8 cellular contexts compared by ENCODE assay signal in genomic region chr19:57499680-57500395, GRCh38. TPM values are rescaled to one million over a fixed set of nuclear protein-coding genes. Genes with fewer than 3 reads are reported as not detected.
A peak's percentile ranks its signal among the peaks of the same experiment; 100 is the strongest.
DNase-seq lines count a peak whose midpoint lies in the region; ATAC-seq, FAIRE-seq and TF ChIP-seq lines count a peak whose summit lies in the region.
"Not testable (repeated sequence)": the region's sequence is repeated elsewhere in the genome, so short reads cannot be mapped to it uniquely, and the experiment has no call there.

Gene ZNF773, plus strand, starts transcription at chr19:57499938. Its CDS starts 143 bp downstream, at chr19:57500081.

- in situ Hi-C loops in GM18951 (cut with MboI; ENCODE audit: low sequenced_read_pairs, unreplicated experiment): not testable (repeated sequence)

- not testable (repeated sequence) for H4K20me1 ChIP-seq in keratinocyte (ENCODE audit: control insufficient read depth, extremely low read depth, insufficient read depth, low read length)

- H3K79me2 ChIP-seq in keratinocyte (ENCODE audit: control insufficient read depth, insufficient read depth, low read length): peaks cover 34% of the 10 kb centered on the region

- H3K27ac ChIP-seq in keratinocyte (ENCODE audit: control insufficient read depth, insufficient read depth, low read length): peak within 1 kb of the TSS; percentile 56

- not testable (repeated sequence) for H3K27me3 Mint-ChIP-seq in central memory CD8-positive, alpha-beta T cell

- H3K9me3 ChIP-seq in keratinocyte (ENCODE audit: control insufficient read depth, low read depth, low read length): not testable (repeated sequence)

- peak; percentile 99 for ATAC-seq in HG03175 (IDR thresholded peaks at IDR 0.05; ENCODE audit: unreplicated experiment)
- ATAC-seq in central memory CD8-positive, alpha-beta T cell (replicated peaks; ENCODE audit: extremely low read depth, poor library complexity, severe bottlenecking): peak; percentile 98

- peak within 1 kb of the TSS; percentile 70 to 79 (median 76) for H3K4me3 ChIP-seq in keratinocyte (ENCODE audit: control insufficient read depth in 2 of 3, extremely low read depth in 1 of 3, insufficient read depth in 2 of 3, low read depth in 1 of 3, low read length in 3 of 3)

- not testable (repeated sequence) for H3K4me1 ChIP-seq in keratinocyte (ENCODE audit: control insufficient read depth, extremely low read depth, insufficient read depth, low read length)

- H3K4me1 Mint-ChIP-seq in central memory CD8-positive, alpha-beta T cell: peaks cover 40% of the 10 kb centered on the region

- peak; percentile 91 for TF ChIP-seq POLR2A in GM18951 (IDR thresholded peaks at IDR 0.05; ENCODE audit: extremely low read depth, insufficient read depth, insufficient read length)

- peak within 1 kb of the TSS; percentile 71 for H2AFZ ChIP-seq in keratinocyte (ENCODE audit: control insufficient read depth, low read length)

- not testable (repeated sequence) for H3K36me3 ChIP-seq in keratinocyte (ENCODE audit: control insufficient read depth in 2 of 2, extremely low read depth in 1 of 2, insufficient read depth in 2 of 2, low read length in 2 of 2)

- peak within 1 kb of the TSS; percentile 46 for H3K4me3 Mint-ChIP-seq in central memory CD8-positive, alpha-beta T cell

- peaks cover 20% of the 10 kb centered on the region for H3K36me3 Mint-ChIP-seq in central memory CD8-positive, alpha-beta T cell (ENCODE audit: insufficient read depth)

- TF ChIP-seq CTCF in keratinocyte (optimal IDR thresholded peaks at IDR 0.05 in 1 of 3, IDR thresholded peaks at IDR 0.05 in 1 of 3, conservative IDR thresholded peaks at IDR 0.05 in 1 of 3; ENCODE audit: extremely low read depth in 1 of 3, insufficient read depth in 2 of 3, low read length in 3 of 3): not testable (repeated sequence)

- peak within 1 kb of the TSS; percentile 93 for H3K4me2 ChIP-seq in keratinocyte (ENCODE audit: control insufficient read depth, extremely low read depth, insufficient read depth, low read depth, low read length)

- H3K9me3 Mint-ChIP-seq in central memory CD8-positive, alpha-beta T cell: peaks cover 32% of the 10 kb centered on the region

- H3K27ac Mint-ChIP-seq in central memory CD8-positive, alpha-beta T cell (ENCODE audit: low read depth): peak within 1 kb of the TSS; percentile 85

- not testable (repeated sequence) for H3K27me3 ChIP-seq in keratinocyte (ENCODE audit: control insufficient read depth, extremely low read depth, insufficient read depth, low read length)

- peak within 1 kb of the TSS; percentile 78 for H3K9ac ChIP-seq in keratinocyte (ENCODE audit: control insufficient read depth, extremely low read depth, insufficient read depth, low read length)

- peak; percentile 78 for FAIRE-seq in keratinocyte (lab: Jason Lieb, UNC)

- dilution Hi-C loops in keratinocyte (cut with MboI; ENCODE audit: extremely low pct_ligation_motif_present, low sequenced_read_pairs): not testable (repeated sequence)

- DNase-seq in AG08395 (ENCODE audit: low spot score) (peak; percentile 96), NCI-H345 (lab: John Stamatoyannopoulos, UW) (peak; percentile 92), keratinocyte (ENCODE audit: low read depth, low spot score) (peak; percentile 66)
- DNase-seq in activated CD4-positive, CD25-positive, alpha-beta regulatory T cell (lab: John Stamatoyannopoulos, UW): peak; percentile 91 to 96 (median 95)
- peak; percentile 86 to 94 for DNase-seq in central memory CD8-positive, alpha-beta T cell (ENCODE audit: low spot score in 2 of 2)
- peak; percentile 82 to 95 (median 90) for DNase-seq in stimulated activated CD4-positive, alpha-beta T cell treated with anti-CD3 and anti-CD28 coated beads, Interleukin-12 subunit alpha, Interleukin-12 subunit beta, amount 100 ng/mL, for 48 hours (ENCODE audit: low read depth in 2 of 3, low spot score in 1 of 3)

- H3K9me1 ChIP-seq in keratinocyte (ENCODE audit: control insufficient read depth, extremely low read depth, insufficient read depth, low read length): not testable (repeated sequence)

RNA-seq across cellular contexts. Expression of gene ZNF773, which starts in this region (rescaled TPM):
- 5.4 to 8.8 TPM (median 7.9 TPM) in 3 replicates for polyA plus RNA-seq in keratinocyte
- polyA plus RNA-seq in keratinocyte (2011; ENCODE audit: low read depth): 10.6 TPM
- polyA plus RNA-seq in keratinocyte (2011; cell fraction: cytosol; rRNA removed): 6.0 and 9.2 TPM in 2 replicates
- polyA plus RNA-seq in keratinocyte (2011; cell fraction: nucleus; rRNA removed): 30.9 and 36.0 TPM in 2 replicates
- 5.9 and 9.8 TPM in 2 replicates for polyA plus RNA-seq in keratinocyte (2012; ENCODE audit: low replicate concordance)
- 3.8 to 10.4 TPM (median 10.0 TPM) in 3 replicates for polyA minus RNA-seq in keratinocyte
- 7.1 TPM for polyA minus RNA-seq in keratinocyte (2011; cell fraction: cytosol; rRNA and poly(A)+ RNA removed)
- 16.7 and 29.5 TPM in 2 replicates for polyA minus RNA-seq in keratinocyte (2011; cell fraction: nucleus; rRNA and poly(A)+ RNA removed)

Comparison
In these comparisons a context has a peak if more than half of its experiments do, and no peak if none do; other contexts are left out.
1. Peak in every context shown above with its lines: DNase-seq, ATAC-seq, H3K4me3 ChIP-seq and H3K27ac ChIP-seq.